ENCODE assay signal across 1 cellular context in genomic region chr2:239934571-239935171, GRCh38.
TF ChIP-seq lines count a peak whose summit lies in the region.

No MANE protein-coding gene starts in this region.

TF ChIP-seq in IMR-90, 13 proteins besides CTCF, POLR2A, EP300 and RAD21:
- peak; percentile 83 for TF ChIP-seq BHLHE40 (IDR thresholded peaks at IDR 0.05; ENCODE audit: low read depth, low read length)
- peak; percentile 52; the same call in 1 of the 2 replicates for TF ChIP-seq USF2 (IDR thresholded peaks at IDR 0.05; ENCODE audit: low read depth, low read length)
- no peak for TF ChIP-seq MAFK (IDR thresholded peaks at IDR 0.05; ENCODE audit: low read depth, low read length)
- peak; percentile 16; the same call in 1 of the 2 replicates for TF ChIP-seq SMC3 (IDR thresholded peaks at IDR 0.05; ENCODE audit: low read depth, low read length)
- no peak for TF ChIP-seq FOS (IDR thresholded peaks at IDR 0.05; ENCODE audit: low read depth, low read length)
- TF ChIP-seq MXI1 (IDR thresholded peaks at IDR 0.05; ENCODE audit: borderline replicate concordance, low read depth, low read length), result no peak
- TF ChIP-seq NFE2L2 (IDR thresholded peaks at IDR 0.05; ENCODE audit: low read depth, low read length), result peak; percentile 12; the same call in 1 of the 2 replicates
